Comparison of ENCODE assay signal across 2 cellular contexts in the genomic region with DNA sequence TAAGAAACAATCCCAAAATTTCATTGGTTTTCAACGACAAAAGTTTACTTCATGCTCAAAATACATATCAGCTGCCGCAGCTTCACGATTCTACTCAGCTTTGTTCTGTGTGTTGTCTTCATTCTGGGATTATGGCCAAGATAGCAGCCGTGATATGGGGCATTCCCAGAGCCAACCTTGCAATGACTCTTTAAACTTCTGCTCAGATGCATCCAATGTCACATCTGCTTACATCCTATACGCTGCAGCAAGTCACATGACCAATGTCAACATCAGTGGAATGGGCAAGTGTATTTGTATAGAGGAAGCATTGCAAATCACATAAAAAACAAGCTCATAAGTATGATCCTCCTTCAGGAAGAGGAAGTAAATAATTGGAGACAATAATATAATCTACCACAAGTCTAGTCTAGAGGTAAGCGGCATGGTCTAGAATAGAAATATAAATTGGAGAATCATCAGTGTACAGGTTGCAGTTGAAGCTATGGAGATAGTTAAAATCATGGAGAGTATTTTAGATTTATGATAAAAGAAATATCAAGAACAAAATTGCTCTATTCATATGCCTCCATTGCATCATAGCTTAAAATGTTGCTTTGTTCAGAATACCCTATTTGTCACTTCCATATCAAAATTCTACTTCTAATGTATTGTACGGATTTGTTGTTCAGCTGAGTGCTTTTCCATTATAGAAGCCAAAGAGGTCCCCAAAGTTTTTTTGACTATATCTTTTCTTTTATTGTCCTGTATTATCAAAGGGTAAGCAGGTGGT.
A peak's percentile ranks its signal among the peaks of the same experiment; 100 is the strongest.
TF ChIP-seq lines count a peak whose summit lies in the region.

No MANE protein-coding gene starts in this region.

TF ChIP-seq in HEK293, 187 proteins besides CTCF, POLR2A, EP300 and RAD21:
- TF ChIP-seq HOXD13 (CRISPR knock-in tag; IDR thresholded peaks at IDR 0.05; ENCODE audit: borderline replicate concordance) (no peak), ZNF2 (tag by site-specific recombination; IDR thresholded peaks at IDR 0.05) (0 out of 2 replicates have a peak, but pooled peaks have one; percentile 54)

TF ChIP-seq in K562, 482 proteins besides CTCF, POLR2A, EP300 and RAD21 (continues in another document):
- TF ChIP-seq ZNF140 (CRISPR knock-in tag; IDR thresholded peaks at IDR 0.05) = no peak
- TF ChIP-seq, protein P1, sequence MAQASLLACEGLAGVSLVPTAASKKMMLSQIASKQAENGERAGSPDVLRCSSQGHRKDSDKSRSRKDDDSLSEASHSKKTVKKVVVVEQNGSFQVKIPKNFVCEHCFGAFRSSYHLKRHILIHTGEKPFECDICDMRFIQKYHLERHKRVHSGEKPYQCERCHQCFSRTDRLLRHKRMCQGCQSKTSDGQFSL (CRISPR knock-in tag; IDR thresholded peaks at IDR 0.05) = no peak
- TF ChIP-seq, protein P1 (tag; IDR thresholded peaks at IDR 0.05) = no peak
- peak; percentile 43; the same call in 1 of the 2 replicates for TF ChIP-seq NFIC (IDR thresholded peaks at IDR 0.05)
- no peak for TF ChIP-seq PCBP1 (IDR thresholded peaks at IDR 0.05; ENCODE audit: low read depth, low read length, poor library complexity, severe bottlenecking)
- no peak for TF ChIP-seq ARHGAP35 (IDR thresholded peaks at IDR 0.05; ENCODE audit: partially characterized antibody)
- TF ChIP-seq, protein P2, sequence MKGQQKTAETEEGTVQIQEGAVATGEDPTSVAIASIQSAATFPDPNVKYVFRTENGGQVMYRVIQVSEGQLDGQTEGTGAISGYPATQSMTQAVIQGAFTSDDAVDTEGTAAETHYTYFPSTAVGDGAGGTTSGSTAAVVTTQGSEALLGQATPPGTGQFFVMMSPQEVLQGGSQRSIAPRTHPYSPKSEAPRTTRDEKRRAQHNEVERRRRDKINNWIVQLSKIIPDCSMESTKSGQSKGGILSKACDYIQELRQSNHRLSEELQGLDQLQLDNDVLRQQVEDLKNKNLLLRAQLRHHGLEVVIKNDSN (CRISPR knock-in tag; IDR thresholded peaks at IDR 0.05) = peak; percentile 51; the same call in 1 of the 2 replicates
- no peak for TF ChIP-seq KLF1 (tag; IDR thresholded peaks at IDR 0.05)
- TF ChIP-seq, protein P3, sequence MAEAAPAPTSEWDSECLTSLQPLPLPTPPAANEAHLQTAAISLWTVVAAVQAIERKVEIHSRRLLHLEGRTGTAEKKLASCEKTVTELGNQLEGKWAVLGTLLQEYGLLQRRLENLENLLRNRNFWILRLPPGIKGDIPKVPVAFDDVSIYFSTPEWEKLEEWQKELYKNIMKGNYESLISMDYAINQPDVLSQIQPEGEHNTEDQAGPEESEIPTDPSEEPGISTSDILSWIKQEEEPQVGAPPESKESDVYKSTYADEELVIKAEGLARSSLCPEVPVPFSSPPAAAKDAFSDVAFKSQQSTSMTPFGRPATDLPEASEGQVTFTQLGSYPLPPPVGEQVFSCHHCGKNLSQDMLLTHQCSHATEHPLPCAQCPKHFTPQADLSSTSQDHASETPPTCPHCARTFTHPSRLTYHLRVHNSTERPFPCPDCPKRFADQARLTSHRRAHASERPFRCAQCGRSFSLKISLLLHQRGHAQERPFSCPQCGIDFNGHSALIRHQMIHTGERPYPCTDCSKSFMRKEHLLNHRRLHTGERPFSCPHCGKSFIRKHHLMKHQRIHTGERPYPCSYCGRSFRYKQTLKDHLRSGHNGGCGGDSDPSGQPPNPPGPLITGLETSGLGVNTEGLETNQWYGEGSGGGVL (CRISPR knock-in tag; IDR thresholded peaks at IDR 0.05) = no peak
- no peak for TF ChIP-seq HDAC8 (tag; IDR thresholded peaks at IDR 0.05)
- TF ChIP-seq MYBL2 (IDR thresholded peaks at IDR 0.05; ENCODE audit: low read depth) = no peak
- TF ChIP-seq MYBL2 (CRISPR knock-in tag; IDR thresholded peaks at IDR 0.05; ENCODE audit: borderline replicate concordance) = no peak
- no peak for TF ChIP-seq RBM15 (IDR thresholded peaks at IDR 0.05; ENCODE audit: insufficient read depth, low read length)
- no peak for TF ChIP-seq KDM5B (IDR thresholded peaks at IDR 0.05; ENCODE audit: insufficient replicate concordance, low read depth, low read length)
- TF ChIP-seq, protein P4, sequence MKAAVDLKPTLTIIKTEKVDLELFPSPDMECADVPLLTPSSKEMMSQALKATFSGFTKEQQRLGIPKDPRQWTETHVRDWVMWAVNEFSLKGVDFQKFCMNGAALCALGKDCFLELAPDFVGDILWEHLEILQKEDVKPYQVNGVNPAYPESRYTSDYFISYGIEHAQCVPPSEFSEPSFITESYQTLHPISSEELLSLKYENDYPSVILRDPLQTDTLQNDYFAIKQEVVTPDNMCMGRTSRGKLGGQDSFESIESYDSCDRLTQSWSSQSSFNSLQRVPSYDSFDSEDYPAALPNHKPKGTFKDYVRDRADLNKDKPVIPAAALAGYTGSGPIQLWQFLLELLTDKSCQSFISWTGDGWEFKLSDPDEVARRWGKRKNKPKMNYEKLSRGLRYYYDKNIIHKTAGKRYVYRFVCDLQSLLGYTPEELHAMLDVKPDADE (conservative IDR thresholded peaks at IDR 0.05; ENCODE audit: control insufficient read depth, low read depth, low read length) = no peak
- TF ChIP-seq NCOA6 (IDR thresholded peaks at IDR 0.05) = no peak
- TF ChIP-seq XRCC3 (IDR thresholded peaks at IDR 0.05) = no peak
- no peak for TF ChIP-seq SRSF3 (IDR thresholded peaks at IDR 0.05; ENCODE audit: insufficient read depth, low read length)
- TF ChIP-seq, protein P5, sequence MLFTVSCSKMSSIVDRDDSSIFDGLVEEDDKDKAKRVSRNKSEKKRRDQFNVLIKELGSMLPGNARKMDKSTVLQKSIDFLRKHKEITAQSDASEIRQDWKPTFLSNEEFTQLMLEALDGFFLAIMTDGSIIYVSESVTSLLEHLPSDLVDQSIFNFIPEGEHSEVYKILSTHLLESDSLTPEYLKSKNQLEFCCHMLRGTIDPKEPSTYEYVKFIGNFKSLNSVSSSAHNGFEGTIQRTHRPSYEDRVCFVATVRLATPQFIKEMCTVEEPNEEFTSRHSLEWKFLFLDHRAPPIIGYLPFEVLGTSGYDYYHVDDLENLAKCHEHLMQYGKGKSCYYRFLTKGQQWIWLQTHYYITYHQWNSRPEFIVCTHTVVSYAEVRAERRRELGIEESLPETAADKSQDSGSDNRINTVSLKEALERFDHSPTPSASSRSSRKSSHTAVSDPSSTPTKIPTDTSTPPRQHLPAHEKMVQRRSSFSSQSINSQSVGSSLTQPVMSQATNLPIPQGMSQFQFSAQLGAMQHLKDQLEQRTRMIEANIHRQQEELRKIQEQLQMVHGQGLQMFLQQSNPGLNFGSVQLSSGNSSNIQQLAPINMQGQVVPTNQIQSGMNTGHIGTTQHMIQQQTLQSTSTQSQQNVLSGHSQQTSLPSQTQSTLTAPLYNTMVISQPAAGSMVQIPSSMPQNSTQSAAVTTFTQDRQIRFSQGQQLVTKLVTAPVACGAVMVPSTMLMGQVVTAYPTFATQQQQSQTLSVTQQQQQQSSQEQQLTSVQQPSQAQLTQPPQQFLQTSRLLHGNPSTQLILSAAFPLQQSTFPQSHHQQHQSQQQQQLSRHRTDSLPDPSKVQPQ (CRISPR knock-in tag; IDR thresholded peaks at IDR 0.05; ENCODE audit: borderline replicate concordance) = no peak
- no peak for TF ChIP-seq YBX1 (IDR thresholded peaks at IDR 0.05)
- no peak for TF ChIP-seq MTA1 (IDR thresholded peaks at IDR 0.05; ENCODE audit: borderline replicate concordance)
- TF ChIP-seq, protein P6, sequence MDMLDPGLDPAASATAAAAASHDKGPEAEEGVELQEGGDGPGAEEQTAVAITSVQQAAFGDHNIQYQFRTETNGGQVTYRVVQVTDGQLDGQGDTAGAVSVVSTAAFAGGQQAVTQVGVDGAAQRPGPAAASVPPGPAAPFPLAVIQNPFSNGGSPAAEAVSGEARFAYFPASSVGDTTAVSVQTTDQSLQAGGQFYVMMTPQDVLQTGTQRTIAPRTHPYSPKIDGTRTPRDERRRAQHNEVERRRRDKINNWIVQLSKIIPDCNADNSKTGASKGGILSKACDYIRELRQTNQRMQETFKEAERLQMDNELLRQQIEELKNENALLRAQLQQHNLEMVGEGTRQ (CRISPR knock-in tag; IDR thresholded peaks at IDR 0.05) = peak; percentile 82
- TF ChIP-seq, protein P7, sequence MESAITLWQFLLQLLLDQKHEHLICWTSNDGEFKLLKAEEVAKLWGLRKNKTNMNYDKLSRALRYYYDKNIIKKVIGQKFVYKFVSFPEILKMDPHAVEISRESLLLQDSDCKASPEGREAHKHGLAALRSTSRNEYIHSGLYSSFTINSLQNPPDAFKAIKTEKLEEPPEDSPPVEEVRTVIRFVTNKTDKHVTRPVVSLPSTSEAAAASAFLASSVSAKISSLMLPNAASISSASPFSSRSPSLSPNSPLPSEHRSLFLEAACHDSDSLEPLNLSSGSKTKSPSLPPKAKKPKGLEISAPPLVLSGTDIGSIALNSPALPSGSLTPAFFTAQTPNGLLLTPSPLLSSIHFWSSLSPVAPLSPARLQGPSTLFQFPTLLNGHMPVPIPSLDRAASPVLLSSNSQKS (CRISPR knock-in tag; IDR thresholded peaks at IDR 0.05) = no peak
- TF ChIP-seq GATAD2A (IDR thresholded peaks at IDR 0.05) = no peak
- no peak for TF ChIP-seq EZH2 (IDR thresholded peaks at IDR 0.05; ENCODE audit: borderline replicate concordance, low read depth, low read length)
- TF ChIP-seq XRCC4 (IDR thresholded peaks at IDR 0.05; ENCODE audit: extremely low read depth, insufficient read depth, insufficient read length) = no peak
- TF ChIP-seq RHOXF2B (CRISPR knock-in tag; conservative IDR thresholded peaks at IDR 0.05) = no peak
- TF ChIP-seq RFX7 (CRISPR knock-in tag; IDR thresholded peaks at IDR 0.05) = no peak
- TF ChIP-seq ELF2 (CRISPR knock-in tag; IDR thresholded peaks at IDR 0.05) = no peak
- no peak for TF ChIP-seq PPARD (CRISPR knock-in tag; IDR thresholded peaks at IDR 0.05)
- no peak for TF ChIP-seq CAMTA2 (CRISPR knock-in tag; conservative IDR thresholded peaks at IDR 0.05)
- TF ChIP-seq, protein P8, sequence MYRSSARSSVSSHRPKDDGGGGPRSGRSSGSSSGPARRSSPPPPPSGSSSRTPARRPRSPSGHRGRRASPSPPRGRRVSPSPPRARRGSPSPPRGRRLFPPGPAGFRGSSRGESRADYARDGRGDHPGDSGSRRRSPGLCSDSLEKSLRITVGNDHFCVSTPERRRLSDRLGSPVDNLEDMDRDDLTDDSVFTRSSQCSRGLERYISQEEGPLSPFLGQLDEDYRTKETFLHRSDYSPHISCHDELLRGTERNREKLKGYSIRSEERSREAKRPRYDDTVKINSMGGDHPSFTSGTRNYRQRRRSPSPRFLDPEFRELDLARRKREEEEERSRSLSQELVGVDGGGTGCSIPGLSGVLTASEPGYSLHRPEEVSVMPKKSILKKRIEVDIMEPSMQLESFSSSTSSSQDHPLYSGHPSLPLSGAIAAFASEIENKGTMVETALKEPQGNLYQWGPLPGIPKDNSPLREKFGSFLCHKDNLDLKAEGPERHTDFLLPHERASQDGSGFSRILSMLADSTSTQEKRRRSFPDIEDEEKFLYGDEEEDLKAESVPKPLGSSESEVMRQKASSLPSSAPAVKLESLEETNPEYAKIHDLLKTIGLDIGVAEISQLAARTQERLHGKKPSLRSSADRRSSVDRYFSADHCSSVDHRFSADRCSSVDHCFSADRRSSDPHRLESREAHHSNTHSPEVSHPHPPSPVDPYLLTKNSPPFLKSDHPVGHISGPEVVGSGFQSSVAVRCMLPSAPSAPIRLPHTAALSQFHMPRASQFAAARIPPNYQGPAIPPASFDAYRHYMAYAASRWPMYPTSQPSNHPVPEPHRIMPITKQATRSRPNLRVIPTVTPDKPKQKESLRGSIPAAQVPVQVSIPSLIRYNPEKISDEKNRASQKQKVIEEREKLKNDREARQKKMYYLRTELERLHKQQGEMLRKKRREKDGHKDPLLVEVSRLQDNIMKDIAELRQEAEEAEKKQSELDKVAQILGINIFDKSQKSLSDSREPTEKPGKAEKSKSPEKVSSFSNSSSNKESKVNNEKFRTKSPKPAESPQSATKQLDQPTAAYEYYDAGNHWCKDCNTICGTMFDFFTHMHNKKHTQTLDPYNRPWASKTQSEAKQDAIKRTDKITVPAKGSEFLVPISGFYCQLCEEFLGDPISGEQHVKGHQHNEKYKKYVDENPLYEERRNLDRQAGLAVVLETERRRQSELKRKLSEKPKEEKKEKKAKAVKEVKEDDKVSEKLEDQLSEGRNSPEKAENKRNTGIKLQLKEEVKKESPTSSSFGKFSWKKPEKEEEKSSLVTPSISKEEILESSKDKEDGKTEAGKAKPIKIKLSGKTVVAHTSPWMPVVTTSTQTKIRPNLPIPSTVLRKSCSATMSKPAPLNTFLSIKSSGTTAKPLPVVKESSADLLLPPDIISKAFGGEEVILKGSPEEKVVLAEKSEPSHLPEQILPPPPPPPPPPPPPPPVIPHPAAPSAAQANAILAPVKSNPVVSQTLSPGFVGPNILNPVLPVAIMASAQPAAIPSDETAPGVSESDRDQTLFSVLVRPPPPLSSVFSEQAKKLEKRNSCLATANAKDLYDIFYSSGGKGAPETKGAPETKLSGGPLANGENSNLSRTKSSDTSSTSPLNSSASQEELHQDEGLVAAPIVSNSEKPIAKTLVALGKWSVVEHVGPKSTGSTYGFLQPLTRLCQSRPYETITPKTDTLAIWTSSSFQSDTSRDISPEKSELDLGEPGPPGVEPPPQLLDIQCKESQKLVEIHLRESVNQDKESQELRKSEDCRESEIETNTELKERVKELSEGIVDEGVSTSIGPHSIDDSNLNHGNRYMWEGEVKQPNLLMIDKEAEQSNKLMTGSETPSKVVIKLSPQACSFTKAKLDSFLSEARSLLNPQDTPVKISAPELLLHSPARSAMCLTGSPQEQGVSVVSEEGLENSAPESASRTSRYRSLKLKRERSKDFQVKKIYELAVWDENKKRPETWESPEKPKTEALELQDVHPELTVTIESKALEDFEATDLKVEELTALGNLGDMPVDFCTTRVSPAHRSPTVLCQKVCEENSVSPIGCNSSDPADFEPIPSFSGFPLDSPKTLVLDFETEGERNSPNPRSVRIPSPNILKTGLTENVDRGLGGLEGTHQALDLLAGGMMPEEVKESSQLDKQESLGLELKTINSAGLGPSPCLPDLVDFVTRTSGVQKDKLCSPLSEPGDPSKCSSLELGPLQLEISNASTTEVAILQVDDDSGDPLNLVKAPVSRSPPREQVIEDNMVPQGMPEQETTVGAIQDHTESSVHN (IDR thresholded peaks at IDR 0.05; ENCODE audit: borderline replicate concordance in 1 of 2, low read depth in 1 of 2) = no peak
- TF ChIP-seq NFIX (CRISPR knock-in tag; IDR thresholded peaks at IDR 0.05; ENCODE audit: low read depth) = no peak
- peak in 1 of 2 experiments; percentile 75; a peak in 2 of 4 replicates for TF ChIP-seq FOXA3 (CRISPR knock-in tag; conservative IDR thresholded peaks at IDR 0.05 in 1 of 2, IDR thresholded peaks at IDR 0.05 in 1 of 2)
- TF ChIP-seq CHCHD3 (CRISPR knock-in tag; IDR thresholded peaks at IDR 0.05) = no peak
- TF ChIP-seq, protein P9, sequence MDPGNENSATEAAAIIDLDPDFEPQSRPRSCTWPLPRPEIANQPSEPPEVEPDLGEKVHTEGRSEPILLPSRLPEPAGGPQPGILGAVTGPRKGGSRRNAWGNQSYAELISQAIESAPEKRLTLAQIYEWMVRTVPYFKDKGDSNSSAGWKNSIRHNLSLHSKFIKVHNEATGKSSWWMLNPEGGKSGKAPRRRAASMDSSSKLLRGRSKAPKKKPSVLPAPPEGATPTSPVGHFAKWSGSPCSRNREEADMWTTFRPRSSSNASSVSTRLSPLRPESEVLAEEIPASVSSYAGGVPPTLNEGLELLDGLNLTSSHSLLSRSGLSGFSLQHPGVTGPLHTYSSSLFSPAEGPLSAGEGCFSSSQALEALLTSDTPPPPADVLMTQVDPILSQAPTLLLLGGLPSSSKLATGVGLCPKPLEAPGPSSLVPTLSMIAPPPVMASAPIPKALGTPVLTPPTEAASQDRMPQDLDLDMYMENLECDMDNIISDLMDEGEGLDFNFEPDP (CRISPR knock-in tag; IDR thresholded peaks at IDR 0.05) = no peak
- TF ChIP-seq ZNF79 (CRISPR knock-in tag; IDR thresholded peaks at IDR 0.05; ENCODE audit: low read depth) = no peak
- no peak for TF ChIP-seq TCFL5 (CRISPR knock-in tag; conservative IDR thresholded peaks at IDR 0.05)
- no peak for TF ChIP-seq CBX1 (IDR thresholded peaks at IDR 0.05; ENCODE audit: low read depth)
- no peak for TF ChIP-seq HMG20A (CRISPR knock-in tag; conservative IDR thresholded peaks at IDR 0.05)
